ENCODE assay signal across 23 cellular contexts in the genomic region with DNA sequence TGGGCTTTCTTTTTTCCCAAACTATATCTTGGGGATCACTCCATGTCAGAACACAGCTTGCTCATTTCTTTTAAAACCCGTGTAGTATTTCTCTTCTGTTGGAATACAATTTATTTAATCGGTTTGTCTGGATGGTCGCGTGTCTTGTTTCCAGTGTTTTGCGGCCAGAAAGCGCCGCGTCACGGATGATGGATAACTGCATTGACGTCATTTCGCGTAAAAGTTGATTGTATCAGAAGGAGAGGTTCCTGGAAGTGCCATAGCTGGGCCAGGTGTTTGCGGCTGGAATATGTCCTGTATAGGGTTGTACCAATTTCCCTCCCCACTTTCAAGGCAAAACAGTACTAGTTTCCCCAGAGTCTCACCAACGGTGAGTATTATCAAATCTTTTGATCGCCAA. TPM values are rescaled to one million over a fixed set of nuclear protein-coding genes. Genes with fewer than 3 reads are reported as not detected.
"Had no signal": no experiment of that assay in that cellular context is flagged by ENCODE, and none has a peak within 500 bp of the region (broad histone marks: within the 10 kb centered on the region; RNA-seq: fewer than 3 reads in every experiment).

No MANE protein-coding gene starts in this region.

- H3K4me1 Mint-ChIP-seq: IgD-negative memory B cell had no signal

- H3K27ac ChIP-seq: SJCRH30, SK-N-MC had no signal

- DNase-seq: Kasumi-1, KG1, MM.1S, NCI-H1092 treated with DMSO at 0.1 percent for 48 hours, NCI-H1436, NCI-H187, NCI-H2029, NCI-H2081 treated with DMSO at 0.1 percent for 48 hours, NCI-H2171, NCI-H226, NCI-H446, NCI-H510A, NCI-H524 treated with DMSO at 0.1 percent for 48 hours, NCI-H69, NCI-H774, Right ventricle myocardium superior, RPMI8226, SJCRH30 had no signal

- H3K9me3 ChIP-seq: SJCRH30 had no signal

- H3K4me3 ChIP-seq: SJCRH30, SK-N-MC had no signal

- FAIRE-seq: RCC 7860 had no signal

- H3K4me1 ChIP-seq: SJCRH30 had no signal

- H3K27me3 ChIP-seq: SJCRH30 had no signal

- H3K4me3 Mint-ChIP-seq: IgD-negative memory B cell had no signal

- H3K36me3 ChIP-seq: SJCRH30 had no signal

RNA-seq across cellular contexts. Expression of gene ACTL9, which starts 9.7 kb away (rescaled TPM):
- total RNA-seq: HT1080, M059J, Right ventricle myocardium superior, SJCRH30 had no signal
- polyA plus RNA-seq: IgD-negative memory B cell had no signal

RNA-seq across cellular contexts. Expression of gene OR2Z1, which starts 32.5 kb away (rescaled TPM):
- total RNA-seq: HT1080, M059J, Right ventricle myocardium superior, SJCRH30 had no signal
- polyA plus RNA-seq: IgD-negative memory B cell had no signal

RNA-seq across cellular contexts. Expression of gene NFILZ, which starts 58.5 kb away (rescaled TPM):
- total RNA-seq: HT1080, M059J, Right ventricle myocardium superior, SJCRH30 had no signal
- polyA plus RNA-seq: IgD-negative memory B cell had no signal
